ENCODE assay signal across 17 cellular contexts in genomic region chr15:70669966-70670658, GRCh38.
DNase-seq lines count a peak whose midpoint lies in the region; ATAC-seq and TF ChIP-seq lines count a peak whose summit lies in the region.
"Had no signal": no experiment of that assay in that cellular context is flagged by ENCODE, and none has a peak within 500 bp of the region (broad histone marks: within the 10 kb centered on the region; RNA-seq: fewer than 3 reads in every experiment).

No MANE protein-coding gene starts in this region.

- no peaks in the 10 kb centered on the region for H3K9me3 Mint-ChIP-seq in HFFc6
- H3K9me3 Mint-ChIP-seq: activated T-cell treated with anti-CD3 and anti-CD28 coated beads, Interleukin-2, amount 50 U/mL, for 24 hours; brain had no signal

- H3K27me3 Mint-ChIP-seq in HFFc6 (ENCODE audit: insufficient read depth) = 0 out of 2 replicates have a peak, but pooled peaks cover 1% of the 10 kb centered on the region
- H3K27me3 Mint-ChIP-seq: brain had no signal

- ATAC-seq in heart right ventricle (peak; percentile 54 to 84 (median 83)), GM19328 (IDR thresholded peaks at IDR 0.05; ENCODE audit: unreplicated experiment) (no peak)

- H3K36me3 Mint-ChIP-seq in HFFc6 (ENCODE audit: low read depth) = peaks cover 4% of the 10 kb centered on the region
- H3K36me3 Mint-ChIP-seq: activated naive CD8-positive, alpha-beta T cell; brain had no signal

- peaks cover 23% of the 10 kb centered on the region for H3K4me1 Mint-ChIP-seq in HFFc6 (ENCODE audit: low read depth)
- H3K4me1 Mint-ChIP-seq: brain had no signal

- no peaks in the 10 kb centered on the region for H3K9me3 ChIP-seq in heart right ventricle
- H3K9me3 ChIP-seq: Caco-2, testis had no signal

- intact Hi-C loops in heart right ventricle (cut with DNase I) = loop anchor here in 8 of 10 donors (10.0 kb wide), 2 partner anchors 55 to 205 kb away; no protein-coding TSS in a partner anchor

- no peak for DNase-seq in HFFc6
- peak; percentile 44 for DNase-seq in RPMI8226
- peak; percentile 25 to 68 for DNase-seq in heart right ventricle
- peak; percentile 55 for DNase-seq in mucosa of gallbladder (ENCODE audit: low spot score)
- DNase-seq in CD1c-positive myeloid dendritic cell (ENCODE audit: extremely low spot score) = no peak
- no peak for DNase-seq in medulla oblongata (ENCODE audit: extremely low spot score)
- DNase-seq in GOT3 (lab: John Stamatoyannopoulos, UW) = no peak
- DNase-seq: activated CD4-positive, alpha-beta T cell treated with anti-CD3 and anti-CD28 coated beads, Interleukin-2, amount 50 U/mL, for 48 hours; activated T-cell treated with anti-CD3 and anti-CD28 coated beads, Interleukin-2, amount 50 U/mL, for 24 hours; Caco-2; NCI-H1048; NCI-H2107; NK-92 treated with Interleukin-12 subunit alpha and Interleukin-12 subunit beta, amount 100 ng/mL, for 24 hours; testis had no signal

- no peak overlapping the region for H3K27ac Mint-ChIP-seq in HFFc6
- H3K27ac Mint-ChIP-seq: activated naive CD8-positive, alpha-beta T cell; activated T-cell treated with anti-CD3 and anti-CD28 coated beads, Interleukin-2, amount 50 U/mL, for 24 hours had no signal

- H3K4me1 ChIP-seq in heart right ventricle = peaks cover 0 to 44% (median 35%) of the 10 kb centered on the region in 9 donors
- H3K4me1 ChIP-seq: testis had no signal

- TF ChIP-seq CTCF in HFFc6 (IDR thresholded peaks at IDR 0.05) = no peak
- TF ChIP-seq CTCF in heart right ventricle (IDR thresholded peaks at IDR 0.05) = no peak

- peak overlapping the region in 5 of 10 donors; percentile 12 to 63 (median 36) for H3K27ac ChIP-seq in heart right ventricle
- H3K27ac ChIP-seq: testis had no signal

- H3K36me3 ChIP-seq in heart right ventricle = peaks cover 0 to 97% (median 19%) of the 10 kb centered on the region in 9 donors

- H3K4me3 Mint-ChIP-seq in HFFc6 = peak overlapping the region; percentile 34; the same call in 1 of the 2 replicates
- H3K4me3 Mint-ChIP-seq: activated naive CD8-positive, alpha-beta T cell; activated T-cell treated with anti-CD3 and anti-CD28 coated beads, Interleukin-2, amount 50 U/mL, for 24 hours; brain had no signal

- no peaks in the 10 kb centered on the region for H3K27me3 ChIP-seq in heart right ventricle
- H3K27me3 ChIP-seq: testis had no signal

- H3K4me3 ChIP-seq in heart right ventricle = peak overlapping the region in 1 of 10 donors; percentile 20
- H3K4me3 ChIP-seq: testis had no signal

- WGBS in heart right ventricle, 2 donors = 38 to 42% methylated on average over 8 of the region's 8 CpGs

Comparison
In these comparisons a context has a peak if more than half of its experiments do, and no peak if none do; other contexts are left out.
1. DNase-seq: peak in RPMI8226 (single experiment), heart right ventricle (2 of 2) and mucosa of gallbladder (single experiment); none in HFFc6 (single experiment), CD1c-positive myeloid dendritic cell (single experiment), medulla oblongata (single experiment) and GOT3 (single experiment).